ENCODE assay signal across 8 cellular contexts in genomic region chr16:87317766-87318121, GRCh38. TPM values are rescaled to one million over a fixed set of nuclear protein-coding genes. Genes with fewer than 3 reads are reported as not detected.
DNase-seq lines count a peak whose midpoint lies in the region; ATAC-seq and TF ChIP-seq lines count a peak whose summit lies in the region.

No MANE protein-coding gene starts in this region.

- H3K36me3 ChIP-seq in RWPE2 (ENCODE audit: low read depth) = peaks cover 6% of the 10 kb centered on the region
- H3K36me3 ChIP-seq in colonic mucosa = no peaks in the 10 kb centered on the region

- H3K9me3 ChIP-seq in RWPE2 (ENCODE audit: severe bottlenecking) = no peaks in the 10 kb centered on the region
- no peaks in the 10 kb centered on the region for H3K9me3 ChIP-seq in colonic mucosa

- TF ChIP-seq POLR2A in lower leg skin (IDR thresholded peaks at IDR 0.05) = no peak

- H3K27me3 ChIP-seq in RWPE2 (ENCODE audit: insufficient read depth, poor library complexity, severe bottlenecking) (no peaks in the 10 kb centered on the region), colonic mucosa (no peaks in the 10 kb centered on the region)

- H3K27ac ChIP-seq in RWPE2 (ENCODE audit: poor library complexity, severe bottlenecking) = peak overlapping the region; percentile 68
- H3K27ac ChIP-seq in colonic mucosa = peak overlapping the region; percentile 92

- no peaks in the 10 kb centered on the region for H3K9me3 Mint-ChIP-seq in stimulated activated memory B cell treated with anti-CD40 and anti-IgM and Interleukin-4, amounts not matched to agents 10 μg/mL and 1 μg/mL and 100 μg/mL, for 72 hours

- no peaks in the 10 kb centered on the region for H3K36me3 Mint-ChIP-seq in stimulated activated memory B cell treated with anti-CD40 and anti-IgM and Interleukin-4, amounts not matched to agents 10 μg/mL and 1 μg/mL and 100 μg/mL, for 72 hours

- peak overlapping the region; percentile 94 for H3K4me3 ChIP-seq in RWPE2 (ENCODE audit: severe bottlenecking)
- H3K4me3 ChIP-seq in colonic mucosa = peak overlapping the region; percentile 87
- H3K4me3 ChIP-seq in lower leg skin (ENCODE audit: low read depth, poor library complexity, severe bottlenecking) = peak overlapping the region; percentile 92

- peak overlapping the region; percentile 97 for H3K27ac Mint-ChIP-seq in stimulated activated memory B cell treated with anti-CD40 and anti-IgM and Interleukin-4, amounts not matched to agents 10 μg/mL and 1 μg/mL and 100 μg/mL, for 72 hours

- DNase-seq in activated gamma-delta T cell treated with Interleukin-2 at 50 U/mL for 16 hours (peak; percentile 22), activated gamma-delta T cell (lab: John Stamatoyannopoulos, UW) (no peak), RWPE2 (ENCODE audit: low spot score) (no peak), colonic mucosa (peak; percentile 66), lower leg skin (ENCODE audit: low spot score in 2 of 2) (peak; percentile 42 to 93), DMS153 (lab: John Stamatoyannopoulos, UW) (no peak)

- intact Hi-C loops in colonic mucosa (cut with DNase I) (loop anchor here (5.0 kb wide), 1 partner anchor 75 kb away; the partner anchor contains the start of gene MAP1LC3B), lower leg skin (cut with DNase I; ENCODE audit: low total_unique reads) (no loop called here)

- H3K4me1 ChIP-seq in RWPE2 (ENCODE audit: insufficient read depth, poor library complexity, severe bottlenecking) (peaks cover 9% of the 10 kb centered on the region), colonic mucosa (no peaks in the 10 kb centered on the region)

- peak overlapping the region; percentile 87 for H3K4me3 Mint-ChIP-seq in stimulated activated memory B cell treated with anti-CD40 and anti-IgM and Interleukin-4, amounts not matched to agents 10 μg/mL and 1 μg/mL and 100 μg/mL, for 72 hours

- TF ChIP-seq CTCF in RWPE2 (IDR thresholded peaks at IDR 0.05; ENCODE audit: poor library complexity, severe bottlenecking) (no peak), colonic mucosa (IDR thresholded peaks at IDR 0.05) (no peak), lower leg skin (IDR thresholded peaks at IDR 0.05) (no peak)

- no peaks in the 10 kb centered on the region for H3K27me3 Mint-ChIP-seq in stimulated activated memory B cell treated with anti-CD40 and anti-IgM and Interleukin-4, amounts not matched to agents 10 μg/mL and 1 μg/mL and 100 μg/mL, for 72 hours

- 1% methylated on average over 18 of the region's 18 CpGs for WGBS in lower leg skin, 2 donors

- peaks cover 13% of the 10 kb centered on the region for H3K4me1 Mint-ChIP-seq in stimulated activated memory B cell treated with anti-CD40 and anti-IgM and Interleukin-4, amounts not matched to agents 10 μg/mL and 1 μg/mL and 100 μg/mL, for 72 hours

- peak overlapping the region; percentile 94 to 95 for H3K9ac ChIP-seq in colonic mucosa (ENCODE audit: low read depth in 2 of 2, low read length in 2 of 2)

- ATAC-seq in HG03064 (IDR thresholded peaks at IDR 0.05; ENCODE audit: low read depth, unreplicated experiment) (peak; percentile 16), RWPE2 (ENCODE audit: low read depth) (peak; percentile 25)
- ATAC-seq in stimulated activated memory B cell treated with anti-CD40 and anti-IgM and Interleukin-4, amounts not matched to agents 10 μg/mL and 1 μg/mL and 100 μg/mL, for 72 hours = peak; percentile 59

RNA-seq across cellular contexts. Expression of gene C16orf95, which starts 0.6 kb away (rescaled TPM):
- 1 to 10 TPM; 5.0 to 9.7 TPM for total RNA-seq in colonic mucosa
- 1 to 10 TPM; 1.4 to 2.5 (median 1.9) TPM for total RNA-seq in lower leg skin

Comparison
In these comparisons a context has a peak if more than half of its experiments do, and no peak if none do; other contexts are left out.
1. DNase-seq: peak in activated gamma-delta T cell treated with Interleukin-2 at 50 U/mL for 16 hours (single experiment), colonic mucosa (single experiment) and lower leg skin (2 of 2); none in activated gamma-delta T cell (single experiment), RWPE2 (single experiment) and DMS153 (single experiment).
2. Peak in every context shown above with its lines, with median percentiles within 50 percentile points of each other: ATAC-seq and H3K4me3 ChIP-seq.